29 cellular contexts compared by ENCODE assay signal in the genomic region with DNA sequence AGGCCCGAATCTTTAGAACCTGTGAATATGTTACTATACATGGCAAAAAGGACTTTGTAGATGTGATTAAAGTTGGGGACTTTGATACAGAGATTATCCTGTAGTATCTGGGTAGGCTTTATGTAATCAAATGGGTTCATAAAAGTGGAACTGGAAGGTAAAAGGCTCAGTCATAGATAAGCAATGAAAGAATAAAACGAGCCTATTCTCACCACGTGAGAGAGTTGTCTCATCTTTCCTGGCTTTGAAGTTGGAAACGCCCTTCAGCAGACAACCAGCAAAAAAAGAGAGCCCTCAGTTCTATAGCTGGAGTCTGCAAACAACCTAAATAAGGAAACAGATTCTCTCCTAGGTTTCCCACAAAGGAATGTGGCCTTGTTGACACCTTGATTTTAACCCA.
DNase-seq lines count a peak whose midpoint lies in the region; ATAC-seq, FAIRE-seq and TF ChIP-seq lines count a peak whose summit lies in the region.
"Had no signal": no experiment of that assay in that cellular context is flagged by ENCODE, and none has a peak within 500 bp of the region (broad histone marks: within the 10 kb centered on the region; RNA-seq: fewer than 3 reads in every experiment).

No MANE protein-coding gene starts in this region.

- H3K79me2 ChIP-seq in astrocyte (ENCODE audit: insufficient read depth, low read length) = no peaks in the 10 kb centered on the region
- H3K79me2 ChIP-seq in hepatocyte = no peaks in the 10 kb centered on the region
- no peaks in the 10 kb centered on the region for H3K79me2 ChIP-seq in mesendoderm (ENCODE audit: control insufficient read depth, insufficient read depth, low read length)

- 44% methylated on average over 4 of the region's 4 CpGs for WGBS in hepatocyte (ENCODE audit: low lambda C conversion rate, missing lambda C conversion rate)
- WGBS in mesendoderm (ENCODE audit: extremely low coverage, insufficient coverage, low lambda C conversion rate) = no CpG with 5 or more reads among the region's 4 CpGs
- 24 to 32% methylated on average over 4 of the region's 4 CpGs for WGBS in pancreas, 2 donors
- 52 to 57% methylated on average over 4 of the region's 4 CpGs for WGBS in upper lobe of left lung, 2 donors

- H3K4me3 ChIP-seq in astrocyte (ENCODE audit: insufficient read depth, low read depth, low read length) = no peak overlapping the region
- no peak overlapping the region for H3K4me3 ChIP-seq in hepatocyte
- no peak overlapping the region for H3K4me3 ChIP-seq in mesendoderm (ENCODE audit: low read length)
- no peak overlapping the region for H3K4me3 ChIP-seq in pancreas
- H3K4me3 ChIP-seq in upper lobe of left lung = no peak overlapping the region
- H3K4me3 ChIP-seq: BLaER1, GM12878 had no signal

- H4K20me1 ChIP-seq in astrocyte (ENCODE audit: insufficient read depth, low read length) (no peaks in the 10 kb centered on the region), hepatocyte (ENCODE audit: insufficient read depth, poor library complexity, severe bottlenecking) (no peaks in the 10 kb centered on the region)
- H4K20me1 ChIP-seq: BLaER1 had no signal

- H3K9me3 Mint-ChIP-seq in astrocyte (ENCODE audit: unreplicated experiment) = no peaks in the 10 kb centered on the region

- H2BK15ac ChIP-seq in mesendoderm (replicated peaks; ENCODE audit: low read depth) = no peak overlapping the region

- no peak for DNase-seq in astrocyte (ENCODE audit: low read depth)
- peak; percentile 11 for DNase-seq in hepatocyte (ENCODE audit: low spot score)
- DNase-seq in mesendoderm = peak; percentile 2
- DNase-seq in pancreas = no peak
- DNase-seq in midbrain (lab: John Stamatoyannopoulos, UW) = no peak
- no peak for DNase-seq in upper lobe of left lung
- DNase-seq in activated CD8-positive, alpha-beta memory T cell treated with anti-CD3 and anti-CD28 coated beads, Interleukin-2, amount 50 U/mL, for 48 hours = no peak
- DNase-seq: 8988T; ACHN; BE2C; C1 segment of cervical spinal cord; CD4-positive, alpha-beta memory T cell; CD4-positive, CD25-positive, alpha-beta regulatory T cell; CD8-positive, alpha-beta memory T cell; COR-L47; DMS 273 treated with DMSO at 0.1 percent for 48 hours; DMS153; DMS53; DMS79; DND-41; EL; GDM1 had no signal

- H3K36me3 Mint-ChIP-seq in astrocyte (ENCODE audit: low read depth, unreplicated experiment) = no peaks in the 10 kb centered on the region
- H3K36me3 Mint-ChIP-seq: CD14-positive monocyte; CD4-positive, alpha-beta memory T cell; CD4-positive, CD25-positive, alpha-beta regulatory T cell; CD8-positive, alpha-beta memory T cell had no signal

- H3K4me1 ChIP-seq in astrocyte (ENCODE audit: insufficient read depth, low read length) (no peaks in the 10 kb centered on the region), hepatocyte (ENCODE audit: insufficient read depth) (no peaks in the 10 kb centered on the region), mesendoderm (ENCODE audit: control insufficient read depth, low read depth, low read length) (no peaks in the 10 kb centered on the region), pancreas (no peaks in the 10 kb centered on the region), upper lobe of left lung (no peaks in the 10 kb centered on the region)
- H3K4me1 ChIP-seq: BE2C, BLaER1 had no signal

- no peak overlapping the region for H3K23ac ChIP-seq in mesendoderm (ENCODE audit: low read length)

- intact Hi-C loops in pancreas (cut with DNase I) = no loop called here

- H3K27ac ChIP-seq in astrocyte (ENCODE audit: low read depth, low read length) = no peak overlapping the region
- H3K27ac ChIP-seq in hepatocyte = peak overlapping the region; percentile 40
- H3K27ac ChIP-seq in mesendoderm (ENCODE audit: low read depth, low read length) = no peak overlapping the region
- no peak overlapping the region for H3K27ac ChIP-seq in pancreas
- no peak overlapping the region for H3K27ac ChIP-seq in upper lobe of left lung
- H3K27ac ChIP-seq: BLaER1 had no signal

- no peaks in the 10 kb centered on the region for H3K4me1 Mint-ChIP-seq in astrocyte (ENCODE audit: low read depth, unreplicated experiment)
- H3K4me1 Mint-ChIP-seq: CD14-positive monocyte; CD4-positive, alpha-beta memory T cell; CD4-positive, CD25-positive, alpha-beta regulatory T cell; CD8-positive, alpha-beta memory T cell had no signal

- no peak overlapping the region for H2BK5ac ChIP-seq in mesendoderm (ENCODE audit: low read length)

- H3K4ac ChIP-seq in mesendoderm (ENCODE audit: low read depth, low read length) = no peak overlapping the region

- no peak overlapping the region for H3K9ac ChIP-seq in astrocyte (ENCODE audit: low read length)
- H3K9ac ChIP-seq in mesendoderm (ENCODE audit: low read length) = no peak overlapping the region
- H3K9ac ChIP-seq: BLaER1 had no signal

- TF ChIP-seq CTCF in astrocyte (IDR thresholded peaks at IDR 0.05; ENCODE audit: insufficient read depth, low read depth, low read length) = no peak
- TF ChIP-seq CTCF in hepatocyte (IDR thresholded peaks at IDR 0.05; ENCODE audit: poor library complexity) = no peak
- no peak for TF ChIP-seq CTCF in pancreas (IDR thresholded peaks at IDR 0.05)
- no peak for TF ChIP-seq CTCF in upper lobe of left lung (IDR thresholded peaks at IDR 0.05)

- FAIRE-seq in astrocyte (lab: Jason Lieb, UNC) (peak; percentile 87), pancreas (lab: Jason Lieb, UNC) (peak; percentile 74)
- FAIRE-seq: A204.1, GM12878, GM12892, GM18507 had no signal

- H3K9me2 ChIP-seq in hepatocyte (replicated peaks; ENCODE audit: insufficient read depth) = no peaks in the 10 kb centered on the region

- no peaks in the 10 kb centered on the region for H3K9me3 ChIP-seq in astrocyte (ENCODE audit: insufficient read depth, low read depth, low read length)
- no peaks in the 10 kb centered on the region for H3K9me3 ChIP-seq in hepatocyte (ENCODE audit: low read depth)
- H3K9me3 ChIP-seq in pancreas = no peaks in the 10 kb centered on the region
- no peaks in the 10 kb centered on the region for H3K9me3 ChIP-seq in upper lobe of left lung
- H3K9me3 ChIP-seq: BE2C, BLaER1 had no signal

- H2BK120ac ChIP-seq in mesendoderm (ENCODE audit: low read depth, low read length) = no peak overlapping the region

- TF ChIP-seq POLR2A in upper lobe of left lung (IDR thresholded peaks at IDR 0.05) = no peak

- TF ChIP-seq EP300 in upper lobe of left lung (IDR thresholded peaks at IDR 0.05) = no peak

- no peak overlapping the region for H3K56ac ChIP-seq in mesendoderm (ENCODE audit: low read length)

- H3K36me3 ChIP-seq in astrocyte (ENCODE audit: insufficient read depth, low read length) (no peaks in the 10 kb centered on the region), hepatocyte (replicated peaks; ENCODE audit: insufficient read depth, low read depth) (no peaks in the 10 kb centered on the region), mesendoderm (ENCODE audit: control insufficient read depth, insufficient read depth, low read length) (no peaks in the 10 kb centered on the region), pancreas (no peaks in the 10 kb centered on the region), upper lobe of left lung (no peaks in the 10 kb centered on the region)
- H3K36me3 ChIP-seq: BE2C, BLaER1 had no signal

- no peak overlapping the region for H4K8ac ChIP-seq in mesendoderm (ENCODE audit: low read depth, low read length)

- no peaks in the 10 kb centered on the region for H3K27me3 Mint-ChIP-seq in astrocyte (ENCODE audit: low read depth, unreplicated experiment)
- H3K27me3 Mint-ChIP-seq: CD4-positive, alpha-beta memory T cell; CD4-positive, CD25-positive, alpha-beta regulatory T cell; CD8-positive, alpha-beta memory T cell had no signal

- no peak overlapping the region for H2AK5ac ChIP-seq in mesendoderm (ENCODE audit: low read length)

- no peak overlapping the region for H3K27ac Mint-ChIP-seq in astrocyte (ENCODE audit: unreplicated experiment)
- H3K27ac Mint-ChIP-seq: CD14-positive monocyte; CD4-positive, alpha-beta memory T cell; CD4-positive, CD25-positive, alpha-beta regulatory T cell; CD8-positive, alpha-beta memory T cell had no signal

- no peak for ATAC-seq in pancreas
- no peak for ATAC-seq in HG02885 (IDR thresholded peaks at IDR 0.05; ENCODE audit: poor library complexity, unreplicated experiment)
- no peak for ATAC-seq in upper lobe of left lung (ENCODE audit: low FRiP score in 2 of 2)
- ATAC-seq: GM12878 had no signal

- H3K79me1 ChIP-seq in mesendoderm (ENCODE audit: low read length) = no peaks in the 10 kb centered on the region

- no peak overlapping the region for H3K4me3 Mint-ChIP-seq in astrocyte (ENCODE audit: unreplicated experiment)
- H3K4me3 Mint-ChIP-seq: CD14-positive monocyte; CD4-positive, alpha-beta memory T cell; CD4-positive, CD25-positive, alpha-beta regulatory T cell; CD8-positive, alpha-beta memory T cell had no signal

- H3K27me3 ChIP-seq in astrocyte (ENCODE audit: insufficient read depth, low read length) = no peaks in the 10 kb centered on the region
- no peaks in the 10 kb centered on the region for H3K27me3 ChIP-seq in hepatocyte
- no peaks in the 10 kb centered on the region for H3K27me3 ChIP-seq in mesendoderm (ENCODE audit: insufficient read depth, low read length, poor library complexity)
- peaks cover 0 to 15% (median 3%) of the 10 kb centered on the region in 4 donors for H3K27me3 ChIP-seq in pancreas
- H3K27me3 ChIP-seq in upper lobe of left lung = no peaks in the 10 kb centered on the region
- H3K27me3 ChIP-seq: BE2C had no signal

- H3K18ac ChIP-seq in mesendoderm (ENCODE audit: low read length) = no peak overlapping the region

- no peak overlapping the region for H3K4me2 ChIP-seq in astrocyte (ENCODE audit: low read length)
- no peak overlapping the region for H3K4me2 ChIP-seq in hepatocyte
- no peak overlapping the region for H3K4me2 ChIP-seq in mesendoderm (ENCODE audit: low read length)
- H3K4me2 ChIP-seq: BLaER1 had no signal

- H4K5ac ChIP-seq in mesendoderm (ENCODE audit: low read length) = no peak overlapping the region

- no peak overlapping the region for H2AFZ ChIP-seq in astrocyte (ENCODE audit: low read depth, low read length)
- no peak overlapping the region for H2AFZ ChIP-seq in hepatocyte

Comparison
In these comparisons a context has a peak if more than half of its experiments do, and no peak if none do; other contexts are left out.
1. DNase-seq: peak in hepatocyte (single experiment) and mesendoderm (single experiment); none in astrocyte (single experiment), pancreas (0 of 6), midbrain (single experiment), upper lobe of left lung (0 of 2) and activated CD8-positive, alpha-beta memory T cell treated with anti-CD3 and anti-CD28 coated beads, Interleukin-2, amount 50 U/mL, for 48 hours (single experiment).